In the genomic region with DNA sequence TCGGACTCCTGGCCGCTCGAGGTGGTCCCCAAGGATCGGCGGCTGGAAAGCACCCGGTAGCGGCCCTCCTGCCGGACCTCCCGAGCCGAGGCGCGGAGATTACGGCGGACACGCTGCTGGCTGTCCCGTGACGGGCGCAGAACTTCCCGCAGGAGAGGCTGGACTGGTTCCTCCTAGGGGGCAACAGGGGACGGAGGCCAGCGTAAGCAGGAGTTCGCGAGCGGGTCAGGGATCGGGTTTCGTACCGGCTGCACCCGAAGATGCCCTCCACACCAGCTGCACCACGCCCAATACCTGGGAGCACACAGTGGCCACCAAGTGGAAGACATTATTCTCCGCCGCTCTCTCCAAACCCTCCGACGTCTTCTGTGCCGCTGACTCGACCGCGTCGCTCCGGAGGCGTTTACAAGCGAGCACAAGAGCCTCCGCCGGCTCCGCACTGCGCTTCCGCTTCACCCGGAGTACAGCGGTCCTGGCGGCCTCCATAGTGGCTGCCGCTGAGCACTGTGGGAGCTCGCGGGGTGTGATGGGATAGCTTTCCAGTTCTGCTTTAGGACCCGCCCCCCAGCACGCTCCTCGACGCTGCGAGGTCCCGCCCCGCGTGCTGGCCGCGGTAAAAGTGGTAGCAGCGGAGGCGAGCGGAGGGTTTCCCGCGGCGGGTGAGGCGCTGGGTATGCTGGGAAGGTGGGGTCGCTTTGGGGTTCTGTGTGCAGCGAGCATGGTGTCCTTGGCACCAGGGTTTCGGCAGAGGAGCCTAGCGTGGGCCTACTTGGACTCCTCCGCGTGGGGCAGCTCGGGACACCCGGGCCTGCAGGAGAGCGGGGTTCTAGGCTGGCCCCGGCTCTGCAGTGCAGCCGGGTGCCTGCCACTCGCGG, we compare ENCODE assay signal across 8 cellular contexts.
DNase-seq lines count a peak whose midpoint lies in the region; ATAC-seq lines count a peak whose summit lies in the region.

A gene with protein sequence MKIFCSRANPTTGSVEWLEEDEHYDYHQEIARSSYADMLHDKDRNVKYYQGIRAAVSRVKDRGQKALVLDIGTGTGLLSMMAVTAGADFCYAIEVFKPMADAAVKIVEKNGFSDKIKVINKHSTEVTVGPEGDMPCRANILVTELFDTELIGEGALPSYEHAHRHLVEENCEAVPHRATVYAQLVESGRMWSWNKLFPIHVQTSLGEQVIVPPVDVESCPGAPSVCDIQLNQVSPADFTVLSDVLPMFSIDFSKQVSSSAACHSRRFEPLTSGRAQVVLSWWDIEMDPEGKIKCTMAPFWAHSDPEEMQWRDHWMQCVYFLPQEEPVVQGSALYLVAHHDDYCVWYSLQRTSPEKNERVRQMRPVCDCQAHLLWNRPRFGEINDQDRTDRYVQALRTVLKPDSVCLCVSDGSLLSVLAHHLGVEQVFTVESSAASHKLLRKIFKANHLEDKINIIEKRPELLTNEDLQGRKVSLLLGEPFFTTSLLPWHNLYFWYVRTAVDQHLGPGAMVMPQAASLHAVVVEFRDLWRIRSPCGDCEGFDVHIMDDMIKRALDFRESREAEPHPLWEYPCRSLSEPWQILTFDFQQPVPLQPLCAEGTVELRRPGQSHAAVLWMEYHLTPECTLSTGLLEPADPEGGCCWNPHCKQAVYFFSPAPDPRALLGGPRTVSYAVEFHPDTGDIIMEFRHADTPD (plus strand): TSS at position 579 of the 875 bp plus-strand sequence. CDS start 4,961 bp downstream, outside the sequence.
A gene (minus strand): TSS at position 506 of the 875 bp plus-strand sequence. CDS start 20 bp downstream, at position 486.

- DNase-seq in AG20443 (ENCODE audit: low spot score), result peak; percentile 98
- peak; percentile 51 to 74 for DNase-seq in NCI-H446 (lab: John Stamatoyannopoulos, UW)
- DNase-seq in activated CD4-positive, CD25-positive, alpha-beta regulatory T cell treated with anti-CD3 and anti-CD28 coated beads, Interleukin-2, amount 50 U/mL, for 16 hours (ENCODE audit: low read depth, low spot score), result peak; percentile 88
- peak; percentile 92 for DNase-seq in central memory CD4-positive, alpha-beta T cell
- peak; percentile 94 for DNase-seq in iris pigment epithelial cell (ENCODE audit: low read depth)
- peak; percentile 87 for DNase-seq in stimulated activated CD4-positive, alpha-beta T cell treated with anti-CD3 and anti-CD28 coated beads, Interleukin-12 subunit alpha, Interleukin-12 subunit beta, amount 100 ng/mL, for 4 hours

- peak; percentile 96 for ATAC-seq in GM19043 (IDR thresholded peaks at IDR 0.05; ENCODE audit: low read depth, unreplicated experiment)
- ATAC-seq in HG03354 (IDR thresholded peaks at IDR 0.05; ENCODE audit: poor library complexity, severe bottlenecking, unreplicated experiment), result peak; percentile 98

Comparison
In these comparisons a context has a peak if more than half of its experiments do, and no peak if none do; other contexts are left out.
1. Peak in every context shown above with its lines: DNase-seq and ATAC-seq.